Comparison of ENCODE assay signal across 22 cellular contexts in the genomic region with DNA sequence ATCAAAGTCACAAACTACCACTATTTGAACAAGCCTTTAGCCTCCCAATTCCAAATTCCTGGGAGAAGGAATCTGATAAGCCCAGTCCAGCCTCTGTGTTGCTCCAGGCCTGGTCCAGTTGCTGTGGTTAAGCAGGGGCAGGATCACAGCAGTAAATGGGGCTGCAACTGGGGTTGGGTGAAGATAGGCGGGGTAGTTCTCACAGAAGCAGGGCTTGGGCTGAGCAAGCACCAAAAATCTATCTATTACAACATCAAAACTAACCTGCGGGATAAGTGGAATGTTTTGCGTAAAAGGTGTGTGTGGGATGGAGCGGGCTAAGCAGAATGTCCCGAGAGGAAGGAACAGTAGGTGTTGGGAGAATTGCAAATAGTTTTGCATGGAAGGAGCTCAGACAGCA.
"Had no signal": no experiment of that assay in that cellular context is flagged by ENCODE, and none has a peak within 500 bp of the region (broad histone marks: within the 10 kb centered on the region; RNA-seq: fewer than 3 reads in every experiment).

No MANE protein-coding gene starts in this region.

- H3K36me3 ChIP-seq: esophagus squamous epithelium, gastrocnemius medialis, tibial artery had no signal

- ATAC-seq: effector memory CD8-positive, alpha-beta T cell; gastrocnemius medialis; left lobe of liver; natural killer cell; sciatic nerve; stimulated activated memory B cell treated with anti-CD40 and anti-IgM and Interleukin-4, amounts not matched to agents 10 μg/mL and 1 μg/mL and 100 μg/mL, for 72 hours; stimulated activated naive CD8-positive, alpha-beta T cell treated with anti-CD3 and anti-CD28 coated beads, Interleukin-15, Interleukin-2, amounts not matched to agents 100 U/mL and 50 U/mL, for 24 hours had no signal

- H3K9me3 Mint-ChIP-seq: effector memory CD8-positive, alpha-beta T cell; natural killer cell; stimulated activated memory B cell treated with anti-CD40 and anti-IgM and Interleukin-4, amounts not matched to agents 10 μg/mL and 1 μg/mL and 100 μg/mL, for 72 hours had no signal

- H3K4me1 Mint-ChIP-seq: natural killer cell had no signal

- H3K9ac ChIP-seq: parathyroid adenoma had no signal

- H3K79me2 ChIP-seq: parathyroid adenoma had no signal

- H3K9me3 ChIP-seq: esophagus squamous epithelium, gastrocnemius medialis, testis, tibial artery, upper lobe of left lung had no signal

- H3K27me3 ChIP-seq: esophagus squamous epithelium, gastrocnemius medialis, testis, tibial artery, upper lobe of left lung had no signal

- H2AFZ ChIP-seq: parathyroid adenoma had no signal

- H3K4me3 ChIP-seq: coronary artery, esophagus squamous epithelium, gastrocnemius medialis, testis, tibial artery, upper lobe of left lung had no signal

- H3K27ac Mint-ChIP-seq: effector memory CD8-positive, alpha-beta T cell; natural killer cell; progenitor cell of endocrine pancreas; stimulated activated memory B cell treated with anti-CD40 and anti-IgM and Interleukin-4, amounts not matched to agents 10 μg/mL and 1 μg/mL and 100 μg/mL, for 72 hours had no signal

- H3K4me1 ChIP-seq: gastrocnemius medialis, testis, tibial artery had no signal

- H3K4me3 Mint-ChIP-seq: effector memory CD8-positive, alpha-beta T cell; natural killer cell; stimulated activated memory B cell treated with anti-CD40 and anti-IgM and Interleukin-4, amounts not matched to agents 10 μg/mL and 1 μg/mL and 100 μg/mL, for 72 hours had no signal

- H3K27me3 Mint-ChIP-seq: effector memory CD8-positive, alpha-beta T cell; progenitor cell of endocrine pancreas; stimulated activated memory B cell treated with anti-CD40 and anti-IgM and Interleukin-4, amounts not matched to agents 10 μg/mL and 1 μg/mL and 100 μg/mL, for 72 hours had no signal

- DNase-seq: effector memory CD8-positive, alpha-beta T cell; erythroblast; esophagus squamous epithelium; foreskin fibroblast; gastrocnemius medialis; head of caudate nucleus; kidney; mesendoderm; midbrain; natural killer cell; stimulated activated CD4-positive, alpha-beta T cell treated with anti-CD3 and anti-CD28 coated beads, Interleukin-4, amount 100 ng/mL, for 4 hours; stimulated activated naive CD8-positive, alpha-beta T cell treated with anti-CD3 and anti-CD28 coated beads, Interleukin-15, Interleukin-2, amounts not matched to agents 100 U/mL and 50 U/mL, for 24 hours; substantia nigra; testis; tibial artery; upper lobe of left lung had no signal

- H3K36me3 Mint-ChIP-seq: natural killer cell had no signal

- H3K27ac ChIP-seq: coronary artery, esophagus squamous epithelium, gastrocnemius medialis, parathyroid adenoma, testis, tibial artery, upper lobe of left lung had no signal
